In genomic region chr17:75313941-75314550, GRCh38 we compare ENCODE assay signal across 9 cellular contexts. TPM values are rescaled to one million over a fixed set of nuclear protein-coding genes. Genes with fewer than 3 reads are reported as not detected.
A peak's percentile ranks its signal among the peaks of the same experiment; 100 is the strongest.
DNase-seq lines count a peak whose midpoint lies in the region; ATAC-seq and TF ChIP-seq lines count a peak whose summit lies in the region.
"Had no signal": no experiment of that assay in that cellular context is flagged by ENCODE, and none has a peak within 500 bp of the region (broad histone marks: within the 10 kb centered on the region; RNA-seq: fewer than 3 reads in every experiment).

No MANE protein-coding gene starts in this region.

- no peak overlapping the region for H3K4me3 ChIP-seq in aorta (ENCODE audit: low read length in 2 of 2)
- no peak overlapping the region for H3K4me3 ChIP-seq in hepatocyte
- no peak overlapping the region for H3K4me3 ChIP-seq in prostate gland

- H3K9me2 ChIP-seq in hepatocyte (replicated peaks; ENCODE audit: insufficient read depth) = no peaks in the 10 kb centered on the region

- no peaks in the 10 kb centered on the region for H3K36me3 ChIP-seq in aorta (ENCODE audit: control insufficient read depth in 1 of 2, insufficient read depth in 2 of 2, low read length in 1 of 2)
- no peaks in the 10 kb centered on the region for H3K36me3 ChIP-seq in hepatocyte (replicated peaks; ENCODE audit: insufficient read depth, low read depth)
- H3K36me3 ChIP-seq in prostate gland = no peaks in the 10 kb centered on the region

- no peaks in the 10 kb centered on the region for H4K20me1 ChIP-seq in hepatocyte (ENCODE audit: insufficient read depth, poor library complexity, severe bottlenecking)

- H3K4me1 Mint-ChIP-seq in immature natural killer cell = no peaks in the 10 kb centered on the region
- H3K4me1 Mint-ChIP-seq: brain had no signal

- H2AFZ ChIP-seq in hepatocyte = no peak overlapping the region

- H3K27ac Mint-ChIP-seq in immature natural killer cell = peak overlapping the region in 5 of 6 donors; percentile 17 to 86 (median 71)

- H3K9me3 ChIP-seq in aorta (ENCODE audit: control insufficient read depth, low read length) (no peaks in the 10 kb centered on the region), hepatocyte (ENCODE audit: low read depth) (no peaks in the 10 kb centered on the region), prostate gland (no peaks in the 10 kb centered on the region)

- H3K4me2 ChIP-seq in hepatocyte = no peak overlapping the region

- no peak for DNase-seq in Right ventricle myocardium inferior (ENCODE audit: missing footprints)
- no peak for DNase-seq in cardiac septum (ENCODE audit: low spot score)
- peak; percentile 88 for DNase-seq in SKM-1 treated with dmso at 0.1 percent for 144 hours (lab: John Stamatoyannopoulos, UW; ENCODE audit: unreplicated experiment)
- no peak for DNase-seq in immature natural killer cell
- DNase-seq in aorta = peak in 1 of 2 donors; percentile 77
- no peak for DNase-seq in hepatocyte (ENCODE audit: low spot score)
- DNase-seq in activated CD4-positive, alpha-beta T cell treated with anti-CD3 and anti-CD28 coated beads for 4 hours = no peak
- DNase-seq in prostate gland (ENCODE audit: low spot score) = no peak

- H3K36me3 Mint-ChIP-seq in immature natural killer cell = no peaks in the 10 kb centered on the region
- H3K36me3 Mint-ChIP-seq: brain had no signal

- intact Hi-C loops in Right ventricle myocardium inferior (cut with DNase I) (no loop called here), cardiac septum (cut with DNase I) (no loop called here), aorta (cut with DNase I) (no loop called here), prostate gland (cut with DNase I) (no loop called here)

- peak; percentile 57 for ATAC-seq in Right ventricle myocardium inferior
- ATAC-seq in aorta (ENCODE audit: low FRiP score) = peak; percentile 42

- no peaks in the 10 kb centered on the region for H3K27me3 ChIP-seq in aorta (ENCODE audit: control insufficient read depth in 1 of 2, insufficient read depth in 2 of 2, low read length in 1 of 2)
- H3K27me3 ChIP-seq in hepatocyte = no peaks in the 10 kb centered on the region
- no peaks in the 10 kb centered on the region for H3K27me3 ChIP-seq in prostate gland (replicated peaks; ENCODE audit: insufficient read depth)

- TF ChIP-seq POLR2A in prostate gland (IDR thresholded peaks at IDR 0.05) = no peak

- no peaks in the 10 kb centered on the region for H3K9me3 Mint-ChIP-seq in immature natural killer cell
- H3K9me3 Mint-ChIP-seq: brain had no signal

- no peak for TF ChIP-seq CTCF in hepatocyte (IDR thresholded peaks at IDR 0.05; ENCODE audit: poor library complexity)
- TF ChIP-seq CTCF in prostate gland (IDR thresholded peaks at IDR 0.05) = no peak

- no peaks in the 10 kb centered on the region for H3K4me1 ChIP-seq in aorta (ENCODE audit: control insufficient read depth in 1 of 2, insufficient read depth in 2 of 2, low read length in 2 of 2)
- H3K4me1 ChIP-seq in hepatocyte (ENCODE audit: insufficient read depth) = peaks cover 9% of the 10 kb centered on the region
- H3K4me1 ChIP-seq in prostate gland (replicated peaks) = no peaks in the 10 kb centered on the region

- no peak overlapping the region for H3K4me3 Mint-ChIP-seq in immature natural killer cell
- H3K4me3 Mint-ChIP-seq: brain had no signal

- H3K79me2 ChIP-seq in hepatocyte = no peaks in the 10 kb centered on the region

- WGBS in aorta, 2 donors = 78 to 80% methylated on average over 14 of the region's 14 CpGs
- WGBS in hepatocyte (ENCODE audit: low lambda C conversion rate, missing lambda C conversion rate) = 89% methylated on average over 14 of the region's 14 CpGs
- 76% methylated on average over 14 of the region's 14 CpGs for WGBS in prostate gland

- no peak overlapping the region for H3K27ac ChIP-seq in aorta (ENCODE audit: low read depth in 1 of 2, low read length in 2 of 2)
- no peak overlapping the region for H3K27ac ChIP-seq in hepatocyte
- no peak overlapping the region for H3K27ac ChIP-seq in prostate gland

- H3K27me3 Mint-ChIP-seq in immature natural killer cell (ENCODE audit: low read depth in 3 of 3) = peaks cover 0 to 2% (median 2%) of the 10 kb centered on the region in 3 donors
- H3K27me3 Mint-ChIP-seq: brain had no signal

RNA-seq across cellular contexts. Expression of gene SLC25A19, which starts 24.8 kb away (rescaled TPM):
- total RNA-seq in Right ventricle myocardium inferior (19.5 TPM), cardiac septum (8.5 TPM), aorta (10 to 100 TPM in 1 of 2 donors, 1 to 10 TPM in 1; 8.0 to 15.7 TPM), hepatocyte (4.6 and 10.8 TPM in 2 replicates), prostate gland (10 to 100 TPM in 1 of 2 donors, 1 to 10 TPM in 1; 5.2 to 15.2 TPM)
- polyA plus RNA-seq in immature natural killer cell (10 to 100 TPM; 11.2 to 27.2 (median 21.0) TPM), aorta (1 to 10 TPM; 5.0 to 7.8 TPM), hepatocyte (7.6 and 8.4 TPM in 2 replicates)

RNA-seq across cellular contexts. Expression of gene MIF4GD, which starts 43.0 kb away (rescaled TPM):
- total RNA-seq in Right ventricle myocardium inferior (15.1 TPM), cardiac septum (18.1 TPM), aorta (10 to 100 TPM; 26.2 to 27.4 TPM), hepatocyte (11.0 and 12.4 TPM in 2 replicates), prostate gland (10 to 100 TPM; 14.1 to 31.4 TPM)
- polyA plus RNA-seq in immature natural killer cell (100 to 1,000 TPM; 113 to 187 (median 145) TPM), aorta (10 to 100 TPM; 27.7 to 33.0 TPM), hepatocyte (23.6 and 31.4 TPM in 2 replicates)

RNA-seq across cellular contexts. Expression of gene MRPS7, which starts 52.4 kb away (rescaled TPM):
- total RNA-seq in Right ventricle myocardium inferior (123 TPM), cardiac septum (102 TPM), aorta (10 to 100 TPM; 24.6 to 26.6 TPM), hepatocyte (43.4 and 47.5 TPM in 2 replicates), prostate gland (10 to 100 TPM; 40.8 to 45.3 TPM)
- polyA plus RNA-seq in immature natural killer cell (100 to 1,000 TPM; 118 to 189 (median 122) TPM), aorta (10 to 100 TPM; 37.9 to 38.8 TPM), hepatocyte (94.9 and 102 TPM in 2 replicates)

RNA-seq across cellular contexts. Expression of gene GGA3, which starts 52.6 kb away (rescaled TPM):
- total RNA-seq in Right ventricle myocardium inferior = 25.1 TPM
- total RNA-seq in cardiac septum = 24.2 TPM
- 10 to 100 TPM in 1 of 3 donors, 1 to 10 TPM in 2; 3.7 to 17.8 (median 3.8) TPM for polyA plus RNA-seq in immature natural killer cell
- 10 to 100 TPM; 38.9 to 51.0 TPM for total RNA-seq in aorta
- 10 to 100 TPM in 1 of 2 donors, 1 to 10 TPM in 1; 5.6 to 30.8 TPM for polyA plus RNA-seq in aorta
- total RNA-seq in hepatocyte = 17.7 and 24.4 TPM in 2 replicates
- polyA plus RNA-seq in hepatocyte = 20.2 and 26.0 TPM in 2 replicates
- 10 to 100 TPM; 18.9 to 43.3 TPM for total RNA-seq in prostate gland
